23 cellular contexts compared by ENCODE assay signal in genomic region chr21:27649746-27650145, GRCh38.
DNase-seq lines count a peak whose midpoint lies in the region; ATAC-seq and TF ChIP-seq lines count a peak whose summit lies in the region.
"Had no signal": no experiment of that assay in that cellular context is flagged by ENCODE, and none has a peak within 500 bp of the region (broad histone marks: within the 10 kb centered on the region; RNA-seq: fewer than 3 reads in every experiment).

No MANE protein-coding gene starts in this region.

- H4K20me1 ChIP-seq in IMR-90 (ENCODE audit: insufficient read depth, low read length) (no peaks in the 10 kb centered on the region), smooth muscle cell (ENCODE audit: low read depth) (no peaks in the 10 kb centered on the region)
- H4K20me1 ChIP-seq: BLaER1 treated with 17β-estradiol and CSF1 and Interleukin-3, amounts not matched to agents 10 nM and 100 nM had no signal

- H3K36me3 ChIP-seq in IMR-90 (ENCODE audit: control insufficient read depth, insufficient read depth, low read length) = no peaks in the 10 kb centered on the region
- no peaks in the 10 kb centered on the region for H3K36me3 ChIP-seq in brain microvascular endothelial cell (replicated peaks)
- no peaks in the 10 kb centered on the region for H3K36me3 ChIP-seq in smooth muscle cell (ENCODE audit: low read depth)
- H3K36me3 ChIP-seq: BLaER1 treated with 17β-estradiol and CSF1 and Interleukin-3, amounts not matched to agents 10 nM and 100 nM; neutrophil; right lobe of liver; tibial artery had no signal

- peak overlapping the region; percentile 63; the same call in 1 of the 2 replicates for H3K4ac ChIP-seq in IMR-90 (ENCODE audit: low read depth, low read length)

- H3K9me3 ChIP-seq in IMR-90 (ENCODE audit: control insufficient read depth, insufficient read depth, low read length) = no peaks in the 10 kb centered on the region
- no peaks in the 10 kb centered on the region for H3K9me3 ChIP-seq in smooth muscle cell (replicated peaks; ENCODE audit: low read depth)
- H3K9me3 ChIP-seq: neutrophil, right lobe of liver, tibial artery had no signal

- dilution Hi-C loops in IMR-90 (cut with HindIII; ENCODE audit: low sequenced_read_pairs, unreplicated experiment) = no loop called here

- WGBS in IMR-90 (ENCODE audit: extremely low coverage in 2 of 2, insufficient read length in 1 of 2), 2 experiments = no CpG with 5 or more reads among the region's 3 CpGs
- 75% methylated on average over 3 of the region's 3 CpGs for WGBS in smooth muscle cell (ENCODE audit: low lambda C conversion rate)

- DNase-seq in IMR-90 (peak; percentile 70), brain microvascular endothelial cell (no peak), fibroblast of pulmonary artery (ENCODE audit: low read depth) (peak; percentile 3), smooth muscle cell (lab: John Stamatoyannopoulos, UW; ENCODE audit: unreplicated experiment) (no peak), anterior cingulate cortex (lab: John Stamatoyannopoulos, UW) (no peak), middle frontal gyrus (ENCODE audit: extremely low spot score, low spot score) (no peak)
- DNase-seq: activated B cell treated with CpG ODN at 0.5 μM for 24 hours; activated CD4-positive, alpha-beta T cell treated with anti-CD3 and anti-CD28 coated beads, Interleukin-2, amount 10 ng/mL, durations not matched to agents 7 days and 5 days; activated naive CD8-positive, alpha-beta T cell treated with anti-CD3 and anti-CD28 coated beads, Interleukin-2, amount 50 U/mL, for 24 hours; cerebellar nuclear complex; glutamatergic neuron; naive thymus-derived CD4-positive, alpha-beta T cell; NCI-H1436; NCI-H2107; NCI-H345; NCI-H69; PC-9; right lobe of liver; stimulated activated CD4-positive, alpha-beta T cell treated with anti-CD3 and anti-CD28 coated beads, Interleukin-4, amount 100 ng/mL, for 24 hours; tibial artery had no signal

- no peak overlapping the region for H3K9ac ChIP-seq in IMR-90 (ENCODE audit: low read depth, low read length)
- H3K9ac ChIP-seq in smooth muscle cell (ENCODE audit: low read depth) = peak overlapping the region; percentile 79
- H3K9ac ChIP-seq: BLaER1 treated with 17β-estradiol and CSF1 and Interleukin-3, amounts not matched to agents 10 nM and 100 nM had no signal

- ATAC-seq in IMR-90 (ENCODE audit: low read depth) = peak; percentile 30; the same call in 1 of the 2 replicates
- ATAC-seq in GM19397 (IDR thresholded peaks at IDR 0.05; ENCODE audit: unreplicated experiment) = no peak
- ATAC-seq: activated naive CD8-positive, alpha-beta T cell treated with anti-CD3 and anti-CD28 coated beads, Interleukin-2, amount 50 U/mL, for 24 hours; naive thymus-derived CD4-positive, alpha-beta T cell; right lobe of liver had no signal

- no peak for TF ChIP-seq CTCF in IMR-90 (conservative IDR thresholded peaks at IDR 0.05; ENCODE audit: low read depth, low read length)
- no peak for TF ChIP-seq CTCF in brain microvascular endothelial cell (IDR thresholded peaks at IDR 0.05; ENCODE audit: low read depth, low read length, missing control alignments)
- TF ChIP-seq CTCF in fibroblast of pulmonary artery (IDR thresholded peaks at IDR 0.05; ENCODE audit: low read length, missing control alignments) = no peak
- no peak for TF ChIP-seq CTCF in smooth muscle cell (IDR thresholded peaks at IDR 0.05; ENCODE audit: borderline replicate concordance, insufficient read depth, poor library complexity, severe bottlenecking)

- in situ Hi-C loops in IMR-90 (cut with MboI; ENCODE audit: low sequenced_read_pairs) = no loop called here
- in situ Hi-C loops in brain microvascular endothelial cell (cut with HindIII; ENCODE audit: low pct_ligation_motif_present, low sequenced_read_pairs) = no loop called here

- TF ChIP-seq RAD21 in IMR-90 (IDR thresholded peaks at IDR 0.05; ENCODE audit: low read length) = 0 out of 2 replicates have a peak, but pooled peaks have one; percentile 2

- no peaks in the 10 kb centered on the region for H3K79me1 ChIP-seq in IMR-90 (ENCODE audit: low read depth in 1 of 2, low read length in 2 of 2)

- H3K79me2 ChIP-seq in smooth muscle cell (ENCODE audit: low read depth) = no peaks in the 10 kb centered on the region

- POLR2A ChIA-PET in IMR-90 (lab: Charles Lee; ENCODE audit: unreplicated experiment) = no interaction called here

- no peaks in the 10 kb centered on the region for H3K9me1 ChIP-seq in IMR-90 (ENCODE audit: insufficient read depth, low read length)

- peak overlapping the region; percentile 32; the same call in 1 of the 2 replicates for H3K4me2 ChIP-seq in IMR-90 (ENCODE audit: low read depth, low read length)
- H3K4me2 ChIP-seq in smooth muscle cell = peak overlapping the region; percentile 2
- H3K4me2 ChIP-seq: BLaER1 treated with 17β-estradiol and CSF1 and Interleukin-3, amounts not matched to agents 10 nM and 100 nM; PC-9 had no signal

- peak overlapping the region; percentile 89; the same call in 1 of the 2 replicates for H4K5ac ChIP-seq in IMR-90 (ENCODE audit: low read depth, low read length)

- peak overlapping the region; percentile 80; the same call in 1 of the 2 replicates for H3K14ac ChIP-seq in IMR-90 (replicated peaks; ENCODE audit: low read depth, low read length)

- peaks cover 4% of the 10 kb centered on the region for H3F3A ChIP-seq in smooth muscle cell (ENCODE audit: low read depth)

- peak overlapping the region; percentile 83; the same call in 1 of the 2 replicates for H2BK20ac ChIP-seq in IMR-90 (ENCODE audit: low read depth, low read length)

- CTCF ChIA-PET in IMR-90 (lab: Yijun Ruan, JAX) = interaction anchor here (1.5 kb wide), 1 partner anchor 768 kb away, joined by 3 read pairs; no protein-coding TSS in a partner anchor

- H2AFZ ChIP-seq in IMR-90 (replicated peaks; ENCODE audit: low read length, poor library complexity) (no peak overlapping the region), smooth muscle cell (ENCODE audit: low read depth) (no peak overlapping the region)
- H2AFZ ChIP-seq: PC-9 had no signal

- H3K18ac ChIP-seq in IMR-90 (ENCODE audit: low read depth, low read length) = peak overlapping the region; percentile 94; the same call in 1 of the 2 replicates

- H3K27me3 ChIP-seq in IMR-90 (ENCODE audit: control insufficient read depth, insufficient read depth, low read length) = no peaks in the 10 kb centered on the region
- no peaks in the 10 kb centered on the region for H3K27me3 ChIP-seq in brain microvascular endothelial cell (replicated peaks)
- no peaks in the 10 kb centered on the region for H3K27me3 ChIP-seq in smooth muscle cell (ENCODE audit: low read depth)
- H3K27me3 ChIP-seq: BLaER1 treated with 17β-estradiol and CSF1 and Interleukin-3, amounts not matched to agents 10 nM and 100 nM; neutrophil; right lobe of liver; tibial artery had no signal

- 0 out of 2 replicates have a peak overlapping the region, but pooled peaks have one; percentile 7 for H4K91ac ChIP-seq in IMR-90 (ENCODE audit: insufficient read depth, low read depth, low read length)

- H2AK9ac ChIP-seq in IMR-90 (replicated peaks; ENCODE audit: low read depth, low read length, poor library complexity) = no peak overlapping the region

- intact Hi-C loops in IMR-90 (cut with micrococcal nuclease) = no loop called here

- peak overlapping the region; percentile 88 for H2BK120ac ChIP-seq in IMR-90 (ENCODE audit: low read depth, low read length)

- no peak overlapping the region for H3K27ac ChIP-seq in IMR-90 (ENCODE audit: insufficient read depth, low read length)
- peak overlapping the region; percentile 97 for H3K27ac ChIP-seq in brain microvascular endothelial cell
- H3K27ac ChIP-seq in smooth muscle cell (ENCODE audit: low read depth) = peak overlapping the region; percentile 100
- H3K27ac ChIP-seq: BLaER1 treated with 17β-estradiol and CSF1 and Interleukin-3, amounts not matched to agents 10 nM and 100 nM; neutrophil; PC-9; right lobe of liver; tibial artery had no signal

- peak overlapping the region; percentile 98 for H2BK5ac ChIP-seq in IMR-90 (ENCODE audit: low read depth, low read length, poor library complexity, severe bottlenecking)

- H3K56ac ChIP-seq in IMR-90 (ENCODE audit: extremely low read depth, insufficient read depth, low read length) = 0 out of 2 replicates have a peak overlapping the region, but pooled peaks have one; percentile 4

- H3K4me1 ChIP-seq in IMR-90 (ENCODE audit: control insufficient read depth, insufficient read depth, low read length) = peaks cover 2% of the 10 kb centered on the region; the same call in 1 of the 2 replicates
- H3K4me1 ChIP-seq in smooth muscle cell (ENCODE audit: low read depth) = peaks cover 9% of the 10 kb centered on the region
- H3K4me1 ChIP-seq: BLaER1 treated with 17β-estradiol and CSF1 and Interleukin-3, amounts not matched to agents 10 nM and 100 nM; right lobe of liver; tibial artery had no signal

- H2BK15ac ChIP-seq in IMR-90 (ENCODE audit: low read depth, low read length) = peak overlapping the region; percentile 45; the same call in 1 of the 3 replicates

- BruUV-seq in IMR-90 (replicated peaks; lab: Mats Ljungman, UMichigan) = no TSS peak

- no peak overlapping the region for H3K4me3 ChIP-seq in IMR-90 (ENCODE audit: insufficient read depth, low read depth, low read length)
- H3K4me3 ChIP-seq in brain microvascular endothelial cell (ENCODE audit: low read depth, low read length) = no peak overlapping the region
- H3K4me3 ChIP-seq in fibroblast of pulmonary artery (replicated peaks; ENCODE audit: low read depth, low read length) = no peak overlapping the region
- no peak overlapping the region for H3K4me3 ChIP-seq in smooth muscle cell
- H3K4me3 ChIP-seq: BLaER1 treated with 17β-estradiol and CSF1 and Interleukin-3, amounts not matched to agents 10 nM and 100 nM; PC-9; right lobe of liver; tibial artery had no signal

- peak overlapping the region; percentile 60 for H3K23ac ChIP-seq in IMR-90 (ENCODE audit: low read depth, low read length)

- TF ChIP-seq POLR2A in IMR-90 (IDR thresholded peaks at IDR 0.05; ENCODE audit: low read depth, low read length) = no peak

- H2AK5ac ChIP-seq in IMR-90 (ENCODE audit: low read depth, low read length) = no peak overlapping the region

- peak overlapping the region in 1 of 2 experiments; percentile 79; a peak in 2 of 4 replicates for H4K8ac ChIP-seq in IMR-90 (ENCODE audit: low read depth in 2 of 2, low read length in 2 of 2)

TF ChIP-seq in IMR-90, 13 proteins besides CTCF, POLR2A, EP300 and RAD21 (continues in another document):
- TF ChIP-seq SMC3 (IDR thresholded peaks at IDR 0.05; ENCODE audit: low read depth, low read length) (no peak), FOS (IDR thresholded peaks at IDR 0.05; ENCODE audit: low read depth, low read length) (no peak; the same call in 1 of the 2 replicates), NFE2L2 (IDR thresholded peaks at IDR 0.05; ENCODE audit: low read depth, low read length) (no peak), CHD1 (IDR thresholded peaks at IDR 0.05; ENCODE audit: low read depth, low read length) (no peak), MAFK (IDR thresholded peaks at IDR 0.05; ENCODE audit: low read depth, low read length) (0 out of 2 replicates have a peak, but pooled peaks have one; percentile 38), BHLHE40 (IDR thresholded peaks at IDR 0.05; ENCODE audit: low read depth, low read length) (no peak), CEBPB (IDR thresholded peaks at IDR 0.05; ENCODE audit: low read depth, low read length) (no peak), RFX5 (IDR thresholded peaks at IDR 0.05; ENCODE audit: low read depth, low read length) (no peak), RCOR1 (IDR thresholded peaks at IDR 0.05; ENCODE audit: insufficient replicate concordance, low read length) (peak; percentile 37)

Comparison
In these comparisons a context has a peak if more than half of its experiments do, and no peak if none do; other contexts are left out.
1. DNase-seq: peak in IMR-90 (single experiment) and fibroblast of pulmonary artery (single experiment); none in brain microvascular endothelial cell (single experiment), smooth muscle cell (single experiment), anterior cingulate cortex (0 of 58) and middle frontal gyrus (single experiment).